Comparison of ENCODE assay signal across 6 cellular contexts in the genomic region with DNA sequence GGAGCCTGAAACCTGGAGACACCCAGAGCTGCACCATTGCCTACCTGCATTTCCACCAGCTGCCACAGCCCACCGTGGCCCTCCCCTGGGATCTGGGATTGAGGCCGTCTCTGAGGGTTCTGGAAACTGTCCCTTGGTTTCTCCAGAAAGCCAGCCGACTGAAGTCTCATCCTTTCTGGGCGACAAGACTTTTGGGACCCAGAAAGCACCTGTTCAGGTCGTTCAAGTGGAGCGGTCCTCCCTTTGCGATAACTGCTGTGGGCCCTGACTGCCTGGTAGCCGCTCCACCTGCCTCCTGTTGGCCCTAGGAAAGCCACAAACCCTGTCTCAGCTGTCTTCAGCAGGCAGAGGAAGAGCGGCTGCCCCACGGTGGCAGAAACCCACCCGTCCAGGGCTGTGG.
"Had no signal": no experiment of that assay in that cellular context is flagged by ENCODE, and none has a peak within 500 bp of the region (broad histone marks: within the 10 kb centered on the region; RNA-seq: fewer than 3 reads in every experiment).

No MANE protein-coding gene starts in this region.

- H3K4me3 ChIP-seq: GM23248, K562 had no signal

- H3K27ac ChIP-seq: GM23248 had no signal

- ATAC-seq: K562 had no signal

- DNase-seq: GM23248, GOT3, H9, HCEC 1CT, IMR-90 had no signal
